5 cellular contexts compared by ENCODE assay signal in genomic region chr13:55727683-55728082, GRCh38.
"Had no signal": no experiment of that assay in that cellular context is flagged by ENCODE, and none has a peak within 500 bp of the region (broad histone marks: within the 10 kb centered on the region; RNA-seq: fewer than 3 reads in every experiment).

No MANE protein-coding gene starts in this region.

- H3K4me3 ChIP-seq: K562 had no signal

- H3K27ac ChIP-seq: HL-60 had no signal

- FAIRE-seq: HTR-8/SVneo, K562 had no signal

- ATAC-seq: K562 had no signal

- DNase-seq: IMR-90, KBM-7 had no signal
